ENCODE assay signal across 11 cellular contexts in genomic region chr2:41870948-41871522, GRCh38.
DNase-seq lines count a peak whose midpoint lies in the region; ATAC-seq, FAIRE-seq and TF ChIP-seq lines count a peak whose summit lies in the region.
"Had no signal": no experiment of that assay in that cellular context is flagged by ENCODE, and none has a peak within 500 bp of the region (broad histone marks: within the 10 kb centered on the region; RNA-seq: fewer than 3 reads in every experiment).

No MANE protein-coding gene starts in this region.

- DNase-seq in BJ (ENCODE audit: low read depth) (no peak), foreskin fibroblast (no peak), neural progenitor cell (ENCODE audit: low spot score) (peak; percentile 66), KG1 (lab: John Stamatoyannopoulos, UW) (no peak), NCI-H2171 treated with DMSO at 0.1 percent for 48 hours (lab: John Stamatoyannopoulos, UW) (no peak), NCI-H748 treated with DMSO at 0.1 percent for 48 hours (lab: John Stamatoyannopoulos, UW) (no peak)
- DNase-seq: stimulated activated CD4-positive, alpha-beta T cell treated with anti-CD3 and anti-CD28 coated beads, Interleukin-12 subunit alpha, Interleukin-12 subunit beta, amount 100 ng/mL, for 4 hours had no signal

- H3K4me3 ChIP-seq in BJ (ENCODE audit: low read depth, low read length) (no peak overlapping the region), foreskin fibroblast (ENCODE audit: low read depth in 1 of 2, low read length in 2 of 2) (no peak overlapping the region), neural progenitor cell (no peak overlapping the region)

- H3K4me3 Mint-ChIP-seq in neural progenitor cell: no peak overlapping the region
- H3K4me3 Mint-ChIP-seq: activated T-helper 1 cell treated with anti-CD3 and anti-CD28 coated beads, Interleukin-12 subunit alpha, Interleukin-12 subunit beta, Interleukin-2, Interleukin-4 antibody, amounts not matched to agents 30 ng/mL and 10 ng/mL and 1 ng/mL, durations not matched to agents 14 hours and 24 hours and 36 hours had no signal

- no peaks in the 10 kb centered on the region for H3F3A ChIP-seq in neural progenitor cell (ENCODE audit: low read depth)

- H3K4me1 ChIP-seq in neural progenitor cell: peaks cover 11% of the 10 kb centered on the region

- peak; percentile 9 for FAIRE-seq in TTC549 (lab: Jason Lieb, UNC)

- no peak overlapping the region for H3K9ac ChIP-seq in neural progenitor cell

- H3K4me2 ChIP-seq in neural progenitor cell: no peak overlapping the region

- H3K36me3 ChIP-seq in BJ (ENCODE audit: control insufficient read depth, insufficient read depth, low read length) (no peaks in the 10 kb centered on the region), neural progenitor cell (no peaks in the 10 kb centered on the region)

- no peaks in the 10 kb centered on the region for H3K9me3 ChIP-seq in neural progenitor cell (ENCODE audit: low read depth)

- no peaks in the 10 kb centered on the region for H3K9me3 Mint-ChIP-seq in neural progenitor cell
- H3K9me3 Mint-ChIP-seq: activated T-helper 1 cell treated with anti-CD3 and anti-CD28 coated beads, Interleukin-12 subunit alpha, Interleukin-12 subunit beta, Interleukin-2, Interleukin-4 antibody, amounts not matched to agents 30 ng/mL and 10 ng/mL and 1 ng/mL, durations not matched to agents 14 hours and 24 hours and 36 hours had no signal

- no peak overlapping the region for H2AFZ ChIP-seq in neural progenitor cell (replicated peaks)

- H3K27me3 Mint-ChIP-seq in neural progenitor cell (ENCODE audit: insufficient read depth, low read depth): peaks cover 23% of the 10 kb centered on the region

- peaks cover 18% of the 10 kb centered on the region for H3K4me1 Mint-ChIP-seq in neural progenitor cell

- no peak overlapping the region for H3K27ac Mint-ChIP-seq in neural progenitor cell
- H3K27ac Mint-ChIP-seq: activated T-helper 1 cell treated with anti-CD3 and anti-CD28 coated beads, Interleukin-12 subunit alpha, Interleukin-12 subunit beta, Interleukin-2, Interleukin-4 antibody, amounts not matched to agents 30 ng/mL and 10 ng/mL and 1 ng/mL, durations not matched to agents 14 hours and 24 hours and 36 hours had no signal

- H3K79me2 ChIP-seq in neural progenitor cell (ENCODE audit: low read depth): no peaks in the 10 kb centered on the region

- POLR2A ChIA-PET in BJ (lab: Charles Lee): no interaction called here

- H3K36me3 Mint-ChIP-seq in neural progenitor cell: no peaks in the 10 kb centered on the region

- H3K27me3 ChIP-seq in BJ (ENCODE audit: control insufficient read depth, insufficient read depth, low read length) (peaks cover 2% of the 10 kb centered on the region; the same call in 1 of the 2 replicates), neural progenitor cell (no peaks in the 10 kb centered on the region)

- TF ChIP-seq CTCF in BJ (IDR thresholded peaks at IDR 0.05; ENCODE audit: insufficient read depth, low read depth, low read length): 0 out of 2 replicates have a peak, but pooled peaks have one; percentile 19
- TF ChIP-seq CTCF in foreskin fibroblast (IDR thresholded peaks at IDR 0.05; ENCODE audit: low read depth, low read length): peak; percentile 25
- TF ChIP-seq CTCF in neural progenitor cell (IDR thresholded peaks at IDR 0.05): peak; percentile 51

- no peak for ATAC-seq in HG02884 (IDR thresholded peaks at IDR 0.05; ENCODE audit: unreplicated experiment)

- H3K27ac ChIP-seq in neural progenitor cell: no peak overlapping the region
- H3K27ac ChIP-seq: VCaP had no signal

- CTCF ChIA-PET in BJ (lab: Yijun Ruan, JAX): interaction anchor here (0.8 to 11.8 kb wide), 22 partner anchors 9 to 458 kb away, joined by 3 to 422 read pairs (median 6); no protein-coding TSS in a partner anchor

- H4K20me1 ChIP-seq in neural progenitor cell (ENCODE audit: low read depth): no peaks in the 10 kb centered on the region
